Comparison of ENCODE assay signal across 1 cellular context in the genomic region with DNA sequence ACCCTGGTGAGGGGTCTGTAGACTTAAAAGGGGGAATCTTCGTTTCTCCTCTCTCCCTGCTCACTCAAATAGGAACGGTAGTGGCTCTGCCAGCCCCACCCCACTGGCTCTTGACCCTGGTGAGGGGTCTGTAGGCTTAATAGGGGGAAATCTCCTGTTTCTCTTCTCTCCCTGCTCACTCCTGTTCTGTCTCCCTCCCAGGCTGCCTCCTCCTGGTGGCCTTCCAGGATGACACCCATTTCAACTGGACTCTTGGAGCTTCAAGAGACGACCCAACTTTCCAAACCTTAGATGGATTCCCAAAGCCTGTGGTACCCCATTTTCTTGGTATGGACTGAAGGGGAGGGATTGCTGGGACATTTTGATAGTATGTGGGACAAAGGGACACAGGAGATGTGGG.
TF ChIP-seq lines count a peak whose summit lies in the region.

No MANE protein-coding gene starts in this region.

TF ChIP-seq in A549, 52 proteins besides CTCF, POLR2A, EP300 and RAD21:
- no peak for TF ChIP-seq CBX8 (IDR thresholded peaks at IDR 0.05)
- peak; percentile 58 for TF ChIP-seq ZFP36 (IDR thresholded peaks at IDR 0.05; ENCODE audit: borderline replicate concordance, partially characterized antibody)
